In genomic region chr4:31674313-31674947, GRCh38 we compare ENCODE assay signal across 9 cellular contexts.
DNase-seq lines count a peak whose midpoint lies in the region; ATAC-seq and TF ChIP-seq lines count a peak whose summit lies in the region.
"Had no signal": no experiment of that assay in that cellular context is flagged by ENCODE, and none has a peak within 500 bp of the region (broad histone marks: within the 10 kb centered on the region; RNA-seq: fewer than 3 reads in every experiment).

No MANE protein-coding gene starts in this region.

- H3K36me3 ChIP-seq in colonic mucosa (no peaks in the 10 kb centered on the region), prostate gland (no peaks in the 10 kb centered on the region)

- intact Hi-C loops in colonic mucosa (cut with DNase I) = loop anchor here (10.0 kb wide), 1 partner anchor 300 kb away; no protein-coding TSS in a partner anchor
- intact Hi-C loops in prostate gland (cut with DNase I) = loop anchor here (10.0 kb wide), 1 partner anchor 960 kb away; no protein-coding TSS in a partner anchor

- DNase-seq in NB4 (ENCODE audit: low read depth) (peak; percentile 31), colonic mucosa (no peak), prostate gland (ENCODE audit: low spot score) (no peak), putamen (ENCODE audit: low spot score) (no peak), nucleus accumbens (lab: John Stamatoyannopoulos, UW) (no peak)
- DNase-seq: NCI-H2107 had no signal

- H3K4me1 ChIP-seq in colonic mucosa (no peaks in the 10 kb centered on the region), prostate gland (replicated peaks) (no peaks in the 10 kb centered on the region)

- TF ChIP-seq POLR2A in NB4 (IDR thresholded peaks at IDR 0.05; ENCODE audit: extremely low read depth, insufficient read length) (no peak), prostate gland (IDR thresholded peaks at IDR 0.05) (no peak)

- TF ChIP-seq CTCF in GM12872 (IDR thresholded peaks at IDR 0.05; ENCODE audit: insufficient read depth, low read depth, low read length) (peak; percentile 32; the same call in 2 of the 3 replicates), NB4 (IDR thresholded peaks at IDR 0.05; ENCODE audit: low read depth, low read length) (peak; percentile 55), colonic mucosa (IDR thresholded peaks at IDR 0.05) (peak; percentile 36), prostate gland (IDR thresholded peaks at IDR 0.05) (peak; percentile 15 to 44 (median 38))

- H3K9me3 ChIP-seq in colonic mucosa = no peaks in the 10 kb centered on the region
- no peaks in the 10 kb centered on the region for H3K9me3 ChIP-seq in prostate gland

- H3K27me3 ChIP-seq in colonic mucosa = no peaks in the 10 kb centered on the region
- no peaks in the 10 kb centered on the region for H3K27me3 ChIP-seq in prostate gland (replicated peaks; ENCODE audit: insufficient read depth)

- H3K4me3 ChIP-seq in NB4 (ENCODE audit: low read depth, low read length) (no peak overlapping the region), colonic mucosa (no peak overlapping the region), prostate gland (no peak overlapping the region)

- no peak overlapping the region for H3K9ac ChIP-seq in colonic mucosa (ENCODE audit: low read depth in 2 of 2, low read length in 2 of 2)

- 68% methylated on average over 1 of the region's 1 CpG for WGBS in prostate gland

- H3K27ac ChIP-seq in colonic mucosa (no peak overlapping the region), prostate gland (no peak overlapping the region)

- no peak for ATAC-seq in HG02973 (IDR thresholded peaks at IDR 0.05; ENCODE audit: unreplicated experiment)
- ATAC-seq in GM18498 (IDR thresholded peaks at IDR 0.05; ENCODE audit: unreplicated experiment) = no peak
